Comparison of ENCODE assay signal across 8 cellular contexts in genomic region chr20:52313335-52313963, GRCh38.
DNase-seq lines count a peak whose midpoint lies in the region; ATAC-seq, FAIRE-seq and TF ChIP-seq lines count a peak whose summit lies in the region.

No MANE protein-coding gene starts in this region.

- H4K20me1 ChIP-seq in HepG2 (ENCODE audit: insufficient read depth, low read length) = no peaks in the 10 kb centered on the region

- TF ChIP-seq EP300 in HepG2 (IDR thresholded peaks at IDR 0.05; ENCODE audit: low read depth in 2 of 2, low read length in 2 of 2) = no peak
- no peak for TF ChIP-seq EP300 in HepG2 (CRISPR knock-in tag; IDR thresholded peaks at IDR 0.05; ENCODE audit: borderline replicate concordance)

- CTCF ChIA-PET in Calu3 (lab: Charles Lee) = interaction anchor here (0.7 to 1.5 kb wide), 9 partner anchors 9 to 1974 kb away, joined by 3 to 8 read pairs (median 4); no protein-coding TSS in a partner anchor
- CTCF ChIA-PET in HepG2 (lab: Yijun Ruan, JAX; ENCODE audit: low intra/inter-chr PET ratio, low total read pairs) = interaction anchor here (2.9 to 3.7 kb wide), 2 partner anchors 67 to 903 kb away, joined by 20 to 27 read pairs; no protein-coding TSS in a partner anchor
- CTCF ChIA-PET in activated CD4-positive, alpha-beta memory T cell treated with anti-CD3 and anti-CD28 coated beads for 36 hours (lab: Charles Lee) = interaction anchor here (0.5 to 3.4 kb wide), 6 partner anchors 65 to 1886 kb away, joined by 3 to 21 read pairs (median 10); no protein-coding TSS in a partner anchor

- no peaks in the 10 kb centered on the region for H3K9me3 ChIP-seq in HepG2 (ENCODE audit: low read length)

- no TSS peak for BruUV-seq in Calu3 (replicated peaks; lab: Mats Ljungman, UMichigan)
- BruUV-seq in HepG2 (replicated peaks; lab: Mats Ljungman, UMichigan) = no TSS peak

- peaks cover 10% of the 10 kb centered on the region; the same call in 1 of the 2 replicates for H3K4me1 ChIP-seq in HepG2 (ENCODE audit: insufficient read depth, low read length)

- 0 out of 2 replicates have a peak overlapping the region, but pooled peaks have one; percentile 24 for H3K4me2 ChIP-seq in HepG2 (ENCODE audit: low read depth, low read length)

- no peaks in the 10 kb centered on the region for H3K79me2 ChIP-seq in HepG2 (ENCODE audit: insufficient read depth, low read length)

- intact Hi-C loops in Calu3 (cut with micrococcal nuclease; ENCODE audit: unreplicated experiment) (loop anchor here (2.0 to 5.0 kb wide), 2 partner anchors 903 to 1234 kb away; no protein-coding TSS in a partner anchor), HepG2 (cut with micrococcal nuclease; ENCODE audit: unreplicated experiment) (loop anchor here (1.0 kb wide), 1 partner anchor 66 kb away; no protein-coding TSS in a partner anchor)
- intact Hi-C loops in activated CD4-positive, alpha-beta memory T cell treated with anti-CD3 and anti-CD28 coated beads for 36 hours (cut with micrococcal nuclease) = loop anchor here (2.0 to 10.0 kb wide), 4 partner anchors 67 to 903 kb away; no protein-coding TSS in a partner anchor

- H3K36me3 ChIP-seq in HepG2 (replicated peaks in 1 of 2; ENCODE audit: control insufficient read depth in 1 of 2, insufficient read depth in 2 of 2, low read length in 2 of 2) = no peaks in the 10 kb centered on the region

- H3K9ac ChIP-seq in HepG2 (ENCODE audit: insufficient read depth, low read depth, low read length) = no peak overlapping the region

- FAIRE-seq in HepG2 (lab: Jason Lieb, UNC) = peak; percentile 32

- peak; percentile 25 for DNase-seq in Calu3
- peak; percentile 4 for DNase-seq in NCI-H146 treated with DMSO at 0.1 percent for 48 hours (lab: John Stamatoyannopoulos, UW; ENCODE audit: unreplicated experiment)
- DNase-seq in astrocyte of the cerebellum (ENCODE audit: low read depth) = no peak
- DNase-seq in HepG2 (ENCODE audit: low spot score) = peak; percentile 60
- no peak for DNase-seq in activated CD4-positive, alpha-beta memory T cell treated with anti-CD3 and anti-CD28 coated beads for 36 hours

- POLR2A ChIA-PET in HepG2 (lab: Yijun Ruan, JAX) = no interaction called here
- POLR2A ChIA-PET in activated CD4-positive, alpha-beta memory T cell treated with anti-CD3 and anti-CD28 coated beads for 36 hours (lab: Charles Lee) = no interaction called here

- H3K9me3 Mint-ChIP-seq in Calu3 (ENCODE audit: low read depth, unreplicated experiment) = peaks cover 4% of the 10 kb centered on the region
- no peaks in the 10 kb centered on the region for H3K9me3 Mint-ChIP-seq in activated CD4-positive, alpha-beta memory T cell treated with anti-CD3 and anti-CD28 coated beads for 36 hours

- peaks cover 74% of the 10 kb centered on the region for H3K27me3 Mint-ChIP-seq in Calu3 (ENCODE audit: unreplicated experiment)
- no peaks in the 10 kb centered on the region for H3K27me3 Mint-ChIP-seq in activated CD4-positive, alpha-beta memory T cell treated with anti-CD3 and anti-CD28 coated beads for 36 hours

- ATAC-seq in HepG2 = peak; percentile 96
- ATAC-seq in activated CD4-positive, CD25-positive, alpha-beta regulatory T cell treated with anti-CD3 and anti-CD28 coated beads, Interleukin-2, amount 50 U/mL, for 24 hours = no peak
- ATAC-seq in GM18517 (IDR thresholded peaks at IDR 0.05; ENCODE audit: unreplicated experiment) = no peak
- no peak for ATAC-seq in GM18502 (IDR thresholded peaks at IDR 0.05; ENCODE audit: poor library complexity, unreplicated experiment)

- H3K36me3 Mint-ChIP-seq in Calu3 (ENCODE audit: insufficient read depth, unreplicated experiment) = no peaks in the 10 kb centered on the region
- no peaks in the 10 kb centered on the region for H3K36me3 Mint-ChIP-seq in activated CD4-positive, alpha-beta memory T cell treated with anti-CD3 and anti-CD28 coated beads for 36 hours

- no peaks in the 10 kb centered on the region for H3K4me1 Mint-ChIP-seq in Calu3 (ENCODE audit: low read depth, unreplicated experiment)
- H3K4me1 Mint-ChIP-seq in activated CD4-positive, alpha-beta memory T cell treated with anti-CD3 and anti-CD28 coated beads for 36 hours (ENCODE audit: low read depth) = peaks cover 6% of the 10 kb centered on the region

- TF ChIP-seq POLR2A in HepG2 (IDR thresholded peaks at IDR 0.05; ENCODE audit: insufficient read depth in 1 of 2, low read depth in 2 of 2, low read length in 2 of 2) = no peak

- H3K27ac Mint-ChIP-seq in Calu3 (ENCODE audit: unreplicated experiment) = no peak overlapping the region
- no peak overlapping the region for H3K27ac Mint-ChIP-seq in activated CD4-positive, alpha-beta memory T cell treated with anti-CD3 and anti-CD28 coated beads for 36 hours

- peak; percentile 49; the same call in 1 of the 2 replicates for TF ChIP-seq RAD21 in HepG2 (CRISPR knock-in tag; IDR thresholded peaks at IDR 0.05)

- in situ Hi-C loops in astrocyte of the cerebellum (cut with HindIII; ENCODE audit: low sequenced_read_pairs) = no loop called here
- in situ Hi-C loops in HepG2 (cut with HindIII; ENCODE audit: extremely low pct_ligation_motif_present, low pct_unique_long_range_greater_than_20kb) = loop anchor here (5.0 to 10.0 kb wide), 3 partner anchors 69 to 1234 kb away; no protein-coding TSS in a partner anchor

- H3K27ac ChIP-seq in HepG2 (ENCODE audit: extremely low read length, insufficient read depth, low read length) = no peak overlapping the region

- no peak overlapping the region for H3K4me3 Mint-ChIP-seq in Calu3 (ENCODE audit: low read depth, unreplicated experiment)
- no peak overlapping the region for H3K4me3 Mint-ChIP-seq in activated CD4-positive, alpha-beta memory T cell treated with anti-CD3 and anti-CD28 coated beads for 36 hours

- H3K27me3 ChIP-seq in HepG2 (ENCODE audit: control insufficient read depth in 1 of 2, insufficient read depth in 2 of 2, low read length in 2 of 2) = peaks cover 3 to 6% of the 10 kb centered on the region in 2 experiments; a peak in 3 of 5 replicates

- 6% methylated on average over 16 of the region's 16 CpGs for WGBS in HepG2 (ENCODE audit: low lambda C conversion rate)

- no peak overlapping the region for H2AFZ ChIP-seq in HepG2 (ENCODE audit: low read length)

- H3K4me3 ChIP-seq in astrocyte of the cerebellum (ENCODE audit: low read depth, low read length) = no peak overlapping the region
- no peak overlapping the region for H3K4me3 ChIP-seq in HepG2 (replicated peaks in 1 of 3; ENCODE audit: insufficient read depth in 1 of 3, low read depth in 2 of 3, low read length in 3 of 3)

- TF ChIP-seq CTCF in Calu3 (IDR thresholded peaks at IDR 0.05; ENCODE audit: unreplicated experiment) = peak; percentile 34
- TF ChIP-seq CTCF in astrocyte of the cerebellum (IDR thresholded peaks at IDR 0.05; ENCODE audit: low read depth, low read length, missing control alignments) = peak; percentile 41
- peak; percentile 79 for TF ChIP-seq CTCF in HepG2 (CRISPR knock-in tag; IDR thresholded peaks at IDR 0.05)

TF ChIP-seq in HepG2, 621 proteins besides CTCF, POLR2A, EP300 and RAD21 (continues in another document):
- TF ChIP-seq JUN (CRISPR knock-in tag; IDR thresholded peaks at IDR 0.05) (no peak), MAFK (conservative IDR thresholded peaks at IDR 0.05 in 1 of 2, IDR thresholded peaks at IDR 0.05 in 1 of 2; ENCODE audit: low read length in 2 of 2) (peak; percentile 99 to 100), RBAK (CRISPR knock-in tag; IDR thresholded peaks at IDR 0.05) (0 out of 2 replicates have a peak, but pooled peaks have one; percentile 33), PHF21A (CRISPR knock-in tag; IDR thresholded peaks at IDR 0.05) (no peak), FOXP4 (CRISPR knock-in tag; IDR thresholded peaks at IDR 0.05) (no peak), SMC3 (IDR thresholded peaks at IDR 0.05; ENCODE audit: low read length) (peak; percentile 51; the same call in 1 of the 2 replicates), SALL1 (CRISPR knock-in tag; IDR thresholded peaks at IDR 0.05) (0 out of 2 replicates have a peak, but pooled peaks have one; percentile 28), HNRNPUL1 (IDR thresholded peaks at IDR 0.05; ENCODE audit: low read depth, low read length) (no peak), GATAD2A (CRISPR knock-in tag; IDR thresholded peaks at IDR 0.05) (no peak), SMARCC2 (IDR thresholded peaks at IDR 0.05) (no peak), KDM4B (CRISPR knock-in tag; IDR thresholded peaks at IDR 0.05) (no peak), ZNF652 (CRISPR knock-in tag; IDR thresholded peaks at IDR 0.05; ENCODE audit: borderline replicate concordance, low read depth) (no peak), ARNTL (CRISPR knock-in tag; IDR thresholded peaks at IDR 0.05) (no peak)

Comparison
In these comparisons a context has a peak if more than half of its experiments do, and no peak if none do; other contexts are left out.
1. DNase-seq: peak in Calu3 (single experiment), NCI-H146 treated with DMSO at 0.1 percent for 48 hours (single experiment) and HepG2 (single experiment); none in astrocyte of the cerebellum (single experiment) and activated CD4-positive, alpha-beta memory T cell treated with anti-CD3 and anti-CD28 coated beads for 36 hours (single experiment).
2. Peak in every context shown above with its lines, with median percentiles within 50 percentile points of each other: CTCF ChIP-seq.